ENCODE assay signal across 31 cellular contexts in the genomic region with DNA sequence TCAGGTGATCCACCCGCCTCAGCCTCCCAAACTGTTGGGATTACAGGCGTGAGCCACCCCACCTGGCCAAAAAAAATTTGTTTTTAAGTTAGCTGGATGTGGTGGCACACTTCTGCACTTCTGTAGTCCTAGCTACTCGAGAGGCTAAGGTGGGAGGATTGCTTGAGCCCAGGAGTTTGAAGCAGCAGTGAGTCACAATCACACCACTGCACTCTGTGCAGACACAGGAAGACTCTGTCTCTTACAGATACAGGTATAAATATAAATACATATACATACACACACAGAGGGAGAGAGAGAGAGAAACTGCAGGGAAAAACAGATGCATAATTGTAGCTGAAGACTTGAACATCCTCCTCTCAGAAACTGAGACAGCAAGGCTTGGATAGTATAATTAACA.
"Had no signal": no experiment of that assay in that cellular context is flagged by ENCODE, and none has a peak within 500 bp of the region (broad histone marks: within the 10 kb centered on the region; RNA-seq: fewer than 3 reads in every experiment).

No MANE protein-coding gene starts in this region.

- H3K27me3 ChIP-seq: ascending aorta, MG63, SJSA1 had no signal

- H3K9me3 Mint-ChIP-seq: activated naive CD4-positive, alpha-beta T cell treated with anti-CD3 and anti-CD28 coated beads, Interleukin-2, amount 50 U/mL, for 24 hours; activated naive CD8-positive, alpha-beta T cell treated with anti-CD3 and anti-CD28 coated beads, Interleukin-2, amount 10 ng/mL, durations not matched to agents 7 days and 5 days; T-cell had no signal

- H3K36me3 ChIP-seq: ascending aorta, MG63, SJSA1, WERI-Rb-1 had no signal

- H3K27ac ChIP-seq: ascending aorta, PC-9, SJSA1, WERI-Rb-1 had no signal

- H3K27me3 Mint-ChIP-seq: activated CD4-positive, alpha-beta memory T cell treated with anti-CD3 and anti-CD28 coated beads, Interleukin-2, amount 10 ng/mL, durations not matched to agents 7 days and 5 days; activated naive CD4-positive, alpha-beta T cell treated with anti-CD3 and anti-CD28 coated beads, Interleukin-2, amount 50 U/mL, for 24 hours; activated T-cell treated with anti-CD3 and anti-CD28 coated beads, Interleukin-2, amount 50 U/mL, for 24 hours had no signal

- ATAC-seq: SK-N-SH treated with all-trans-retinoic acid at 6 μM for 48 hours, T-cell had no signal

- H3K4me3 ChIP-seq: ascending aorta, MG63, PC-9, SJSA1 had no signal

- H3K4me3 Mint-ChIP-seq: activated CD4-positive, alpha-beta memory T cell treated with anti-CD3 and anti-CD28 coated beads, Interleukin-2, amount 10 ng/mL, durations not matched to agents 7 days and 5 days; activated naive CD4-positive, alpha-beta T cell treated with anti-CD3 and anti-CD28 coated beads, Interleukin-2, amount 50 U/mL, for 24 hours; activated naive CD8-positive, alpha-beta T cell treated with anti-CD3 and anti-CD28 coated beads, Interleukin-2, amount 10 ng/mL, durations not matched to agents 7 days and 5 days; activated T-cell treated with anti-CD3 and anti-CD28 coated beads, Interleukin-2, amount 50 U/mL, for 24 hours; T-cell had no signal

- H3K36me3 Mint-ChIP-seq: activated naive CD4-positive, alpha-beta T cell treated with anti-CD3 and anti-CD28 coated beads, Interleukin-2, amount 50 U/mL, for 24 hours; T-cell had no signal

- H3K9me3 ChIP-seq: ascending aorta, MG63, SJSA1 had no signal

- H3K27ac Mint-ChIP-seq: activated CD4-positive, alpha-beta memory T cell treated with anti-CD3 and anti-CD28 coated beads, Interleukin-2, amount 10 ng/mL, durations not matched to agents 7 days and 5 days; activated naive CD4-positive, alpha-beta T cell treated with anti-CD3 and anti-CD28 coated beads, Interleukin-2, amount 50 U/mL, for 24 hours; activated naive CD8-positive, alpha-beta T cell treated with anti-CD3 and anti-CD28 coated beads, Interleukin-2, amount 10 ng/mL, durations not matched to agents 7 days and 5 days; activated T-cell treated with anti-CD3 and anti-CD28 coated beads, Interleukin-2, amount 50 U/mL, for 24 hours; activated T-helper 2 cell treated with anti-CD3 and anti-CD28 coated beads, Interferon-gamma antibody, Interleukin-2, Interleukin-4, amounts not matched to agents 10 μg/mL and 5 μg/mL and 100 μg/mL, durations not matched to agents 14 hours and 24 hours and 36 hours; T-cell had no signal

- DNase-seq: activated CD4-positive, alpha-beta memory T cell treated with anti-CD3 and anti-CD28 coated beads, Interleukin-2, amount 10 ng/mL, durations not matched to agents 7 days and 5 days; activated CD4-positive, alpha-beta T cell treated with anti-CD3 and anti-CD28 coated beads for 1 hour; activated CD4-positive, alpha-beta T cell treated with anti-CD3 and anti-CD28 coated beads for 48 hours; activated CD4-positive, CD25-positive, alpha-beta regulatory T cell; activated gamma-delta T cell; activated naive CD4-positive, alpha-beta T cell treated with Interleukin-2 at 50 U/mL for 16 hours; activated naive CD8-positive, alpha-beta T cell treated with anti-CD3 and anti-CD28 coated beads, Interleukin-2, amount 10 ng/mL, durations not matched to agents 7 days and 5 days; activated T-cell treated with anti-CD3 and anti-CD28 coated beads, Interleukin-2, amount 50 U/mL, for 24 hours; amygdala; Karpas-422; KBM-7; MG63; NCI-H1048; NCI-H1105 treated with DMSO at 0.1 percent for 48 hours; NCI-H1436; NCI-H1694; NCI-H1930; NCI-H2081 treated with DMSO at 0.1 percent for 48 hours; NCI-H345; NCI-H524 treated with DMSO at 0.1 percent for 48 hours; PC-9; SHP77 treated with DMSO at 0.1 percent for 48 hours; T-cell; T-helper 2 cell; T1000; WERI-Rb-1 had no signal

- H3K4me1 ChIP-seq: ascending aorta had no signal

- H2AFZ ChIP-seq: PC-9 had no signal

- H3K4me2 ChIP-seq: PC-9 had no signal
